Comparison of ENCODE assay signal across 15 cellular contexts in genomic region chr4:110953898-110954297, GRCh38.
A peak's percentile ranks its signal among the peaks of the same experiment; 100 is the strongest.
DNase-seq lines count a peak whose midpoint lies in the region; ATAC-seq and TF ChIP-seq lines count a peak whose summit lies in the region.
"Had no signal": no experiment of that assay in that cellular context is flagged by ENCODE, and none has a peak within 500 bp of the region (broad histone marks: within the 10 kb centered on the region; RNA-seq: fewer than 3 reads in every experiment).

No MANE protein-coding gene starts in this region.

- H3K27ac Mint-ChIP-seq in MCF 10A (ENCODE audit: low read depth, unreplicated experiment) = no peak overlapping the region
- H3K27ac Mint-ChIP-seq: B cell; CD4-positive, alpha-beta T cell; IgD-negative memory B cell had no signal

- no peaks in the 10 kb centered on the region for H3K36me3 Mint-ChIP-seq in MCF 10A (ENCODE audit: insufficient read depth, unreplicated experiment)
- H3K36me3 Mint-ChIP-seq: IgD-negative memory B cell had no signal

- H3K4me1 ChIP-seq in HEK293 (ENCODE audit: control insufficient read depth, insufficient read depth, low read length) (peaks cover 12% of the 10 kb centered on the region), mesodermal cell (ENCODE audit: control insufficient read depth, insufficient read depth, low read length, poor library complexity, severe bottlenecking) (peaks cover 5% of the 10 kb centered on the region)

- 90 to 94% methylated on average over 2 to 4 of the region's 4 CpGs for WGBS in mesodermal cell (ENCODE audit: insufficient coverage in 2 of 2), 2 experiments

- H3K4me1 Mint-ChIP-seq in MCF 10A (ENCODE audit: insufficient read depth, unreplicated experiment) = no peaks in the 10 kb centered on the region
- H3K4me1 Mint-ChIP-seq: B cell, IgD-negative memory B cell had no signal

- no peak overlapping the region for H3K27ac ChIP-seq in HEK293 (ENCODE audit: extremely low read depth, low read depth, low read length)
- peak overlapping the region; percentile 29 for H3K27ac ChIP-seq in mesodermal cell (ENCODE audit: low read depth, low read length, severe bottlenecking)
- H3K27ac ChIP-seq in RWPE1 = no peak overlapping the region
- H3K27ac ChIP-seq: GM23248 had no signal

- ATAC-seq in HG03095 (IDR thresholded peaks at IDR 0.05; ENCODE audit: unreplicated experiment) = no peak
- ATAC-seq: HCT116 had no signal

- H3K9me3 Mint-ChIP-seq in MCF 10A (ENCODE audit: unreplicated experiment) = no peaks in the 10 kb centered on the region
- H3K9me3 Mint-ChIP-seq: IgD-negative memory B cell had no signal

- H3K36me3 ChIP-seq in HEK293 (ENCODE audit: control insufficient read depth in 2 of 2, insufficient read depth in 1 of 2, low read length in 2 of 2) (no peaks in the 10 kb centered on the region), mesodermal cell (ENCODE audit: control insufficient read depth, insufficient read depth, low read length) (no peaks in the 10 kb centered on the region)

- H3K4me3 Mint-ChIP-seq in MCF 10A (ENCODE audit: unreplicated experiment) = no peak overlapping the region
- H3K4me3 Mint-ChIP-seq: B cell; CD4-positive, alpha-beta T cell; IgD-negative memory B cell had no signal

- POLR2A ChIA-PET in HEK293 (lab: Yijun Ruan, JAX) (no interaction called here), RWPE1 (lab: Yijun Ruan, JAX; ENCODE audit: low non-redundant PET) (no interaction called here), MCF 10A (lab: Yijun Ruan, JAX) (no interaction called here)

- CTCF ChIA-PET in HEK293 (lab: Yijun Ruan, JAX) (no interaction called here), RWPE1 (lab: Yijun Ruan, JAX) (interaction anchor here (0.7 kb wide), 1 partner anchor 17 kb away, joined by 4 read pairs; no protein-coding TSS in a partner anchor), MCF 10A (lab: Yijun Ruan, JAX) (no interaction called here)

- no peak for TF ChIP-seq CTCF in HEK293 (tag by site-specific recombination; IDR thresholded peaks at IDR 0.05)
- no peak for TF ChIP-seq CTCF in RWPE1 (conservative IDR thresholded peaks at IDR 0.05; ENCODE audit: low read depth)
- no peak for TF ChIP-seq CTCF in MCF 10A (IDR thresholded peaks at IDR 0.05; ENCODE audit: unreplicated experiment)

- H3K4me3 ChIP-seq in HEK293 (ENCODE audit: low read depth, low read length) (no peak overlapping the region), mesodermal cell (ENCODE audit: extremely low read depth, insufficient read depth, low read length, poor library complexity, severe bottlenecking) (no peak overlapping the region)
- H3K4me3 ChIP-seq: GM23248 had no signal

- no TSS peak for BruUV-seq in MCF 10A (replicated peaks; lab: Mats Ljungman, UMichigan)

- H3K9me3 ChIP-seq in HEK293 (ENCODE audit: control insufficient read depth, insufficient read depth, low read depth, low read length) = no peaks in the 10 kb centered on the region
- no peaks in the 10 kb centered on the region for H3K9me3 ChIP-seq in mesodermal cell (ENCODE audit: control insufficient read depth, low read length)

- DNase-seq in M059J (ENCODE audit: low read depth) = peak; percentile 6
- DNase-seq in Ammon's horn (ENCODE audit: low spot score) = no peak
- DNase-seq in RWPE1 (ENCODE audit: low spot score) = no peak
- DNase-seq in MCF 10A (ENCODE audit: unreplicated experiment) = no peak
- DNase-seq: ACHN; C1 segment of cervical spinal cord; CD4-positive, alpha-beta T cell; DMS79 had no signal

- intact Hi-C loops in MCF 10A (cut with micrococcal nuclease) = loop anchor here (10.0 kb wide), 2 partner anchors 331 to 949 kb away; no protein-coding TSS in a partner anchor

- peaks cover 55% of the 10 kb centered on the region for H3K27me3 Mint-ChIP-seq in MCF 10A (ENCODE audit: insufficient read depth, unreplicated experiment)
- H3K27me3 Mint-ChIP-seq: B cell; CD4-positive, alpha-beta T cell; IgD-negative memory B cell had no signal

TF ChIP-seq in HEK293, 187 proteins besides CTCF, POLR2A, EP300 and RAD21 (continues in another document):
- TF ChIP-seq ZNF561 (tag by site-specific recombination; IDR thresholded peaks at IDR 0.05; ENCODE audit: borderline replicate concordance) (no peak), ZNF692 (tag by site-specific recombination; IDR thresholded peaks at IDR 0.05) (0 out of 2 replicates have a peak, but pooled peaks have one; percentile 12), PRDM6 (tag by site-specific recombination; IDR thresholded peaks at IDR 0.05) (peak; percentile 40; the same call in 1 of the 2 replicates), FEZF1 (tag by site-specific recombination; IDR thresholded peaks at IDR 0.05) (peak; percentile 30; the same call in 1 of the 2 replicates), ZNF24 (tag by site-specific recombination; IDR thresholded peaks at IDR 0.05) (no peak), ZNF202 (tag by site-specific recombination; IDR thresholded peaks at IDR 0.05; ENCODE audit: borderline replicate concordance) (no peak), ZSCAN30 (tag by site-specific recombination; IDR thresholded peaks at IDR 0.05) (peak; percentile 62; the same call in 1 of the 2 replicates), ZNF266 (tag by site-specific recombination; IDR thresholded peaks at IDR 0.05; ENCODE audit: low read depth) (no peak), ZNF335 (tag by site-specific recombination; conservative IDR thresholded peaks at IDR 0.05) (peak; percentile 19), ZNF843 (tag by site-specific recombination; IDR thresholded peaks at IDR 0.05) (peak; percentile 59; the same call in 1 of the 2 replicates), ZNF777 (tag by site-specific recombination; IDR thresholded peaks at IDR 0.05; ENCODE audit: borderline replicate concordance) (no peak), ZNF664 (tag by site-specific recombination; IDR thresholded peaks at IDR 0.05) (no peak), ZNF391 (tag by site-specific recombination; IDR thresholded peaks at IDR 0.05; ENCODE audit: borderline replicate concordance, low read depth) (no peak), BCL11B (tag by site-specific recombination; IDR thresholded peaks at IDR 0.05; ENCODE audit: low read depth) (no peak), ZEB2 (tag by site-specific recombination; IDR thresholded peaks at IDR 0.05) (no peak), IKZF3 (tag by site-specific recombination; IDR thresholded peaks at IDR 0.05) (no peak), SP3 (tag by site-specific recombination; IDR thresholded peaks at IDR 0.05) (no peak)
- TF ChIP-seq, protein P1, sequence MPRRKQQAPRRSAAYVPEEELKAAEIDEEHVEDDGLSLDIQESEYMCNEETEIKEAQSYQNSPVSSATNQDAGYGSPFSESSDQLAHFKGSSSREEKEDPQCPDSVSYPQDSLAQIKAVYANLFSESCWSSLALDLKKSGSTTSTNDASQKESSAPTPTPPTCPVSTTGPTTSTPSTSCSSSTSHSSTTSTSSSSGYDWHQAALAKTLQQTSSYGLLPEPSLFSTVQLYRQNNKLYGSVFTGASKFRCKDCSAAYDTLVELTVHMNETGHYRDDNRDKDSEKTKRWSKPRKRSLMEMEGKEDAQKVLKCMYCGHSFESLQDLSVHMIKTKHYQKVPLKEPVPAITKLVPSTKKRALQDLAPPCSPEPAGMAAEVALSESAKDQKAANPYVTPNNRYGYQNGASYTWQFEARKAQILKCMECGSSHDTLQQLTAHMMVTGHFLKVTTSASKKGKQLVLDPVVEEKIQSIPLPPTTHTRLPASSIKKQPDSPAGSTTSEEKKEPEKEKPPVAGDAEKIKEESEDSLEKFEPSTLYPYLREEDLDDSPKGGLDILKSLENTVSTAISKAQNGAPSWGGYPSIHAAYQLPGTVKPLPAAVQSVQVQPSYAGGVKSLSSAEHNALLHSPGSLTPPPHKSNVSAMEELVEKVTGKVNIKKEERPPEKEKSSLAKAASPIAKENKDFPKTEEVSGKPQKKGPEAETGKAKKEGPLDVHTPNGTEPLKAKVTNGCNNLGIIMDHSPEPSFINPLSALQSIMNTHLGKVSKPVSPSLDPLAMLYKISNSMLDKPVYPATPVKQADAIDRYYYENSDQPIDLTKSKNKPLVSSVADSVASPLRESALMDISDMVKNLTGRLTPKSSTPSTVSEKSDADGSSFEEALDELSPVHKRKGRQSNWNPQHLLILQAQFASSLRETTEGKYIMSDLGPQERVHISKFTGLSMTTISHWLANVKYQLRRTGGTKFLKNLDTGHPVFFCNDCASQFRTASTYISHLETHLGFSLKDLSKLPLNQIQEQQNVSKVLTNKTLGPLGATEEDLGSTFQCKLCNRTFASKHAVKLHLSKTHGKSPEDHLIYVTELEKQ (tag by site-specific recombination; IDR thresholded peaks at IDR 0.05; ENCODE audit: borderline replicate concordance) = no peak
- TF ChIP-seq, protein P2, sequence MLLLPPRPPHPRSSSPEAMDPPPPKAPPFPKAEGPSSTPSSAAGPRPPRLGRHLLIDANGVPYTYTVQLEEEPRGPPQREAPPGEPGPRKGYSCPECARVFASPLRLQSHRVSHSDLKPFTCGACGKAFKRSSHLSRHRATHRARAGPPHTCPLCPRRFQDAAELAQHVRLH (tag by site-specific recombination; IDR thresholded peaks at IDR 0.05) = peak; percentile 89
